In the genomic region with DNA sequence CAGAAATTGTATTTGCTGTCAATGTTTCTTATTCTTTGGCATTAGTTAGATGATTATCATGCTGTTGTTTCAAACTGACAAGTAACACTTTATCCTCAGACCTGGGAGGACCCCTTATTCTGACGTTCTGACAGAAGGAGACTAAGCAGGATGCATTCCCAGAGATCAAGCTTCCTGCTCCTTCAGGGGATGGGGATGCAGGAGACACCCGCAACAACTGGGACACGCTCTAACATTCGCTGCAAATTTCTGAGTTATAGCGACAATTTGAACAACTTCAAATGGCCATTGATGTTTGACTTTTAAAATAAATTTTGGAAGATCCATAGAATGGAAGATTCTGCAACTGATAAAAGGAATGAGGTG, we compare ENCODE assay signal across 18 cellular contexts.
"Had no signal": no experiment of that assay in that cellular context is flagged by ENCODE, and none has a peak within 500 bp of the region (broad histone marks: within the 10 kb centered on the region; RNA-seq: fewer than 3 reads in every experiment).

No MANE protein-coding gene starts in this region.

- H3K36me3 ChIP-seq: ascending aorta, colonic mucosa, gastrocnemius medialis, left ventricle myocardium inferior, prostate gland, right atrium auricular region, thyroid gland had no signal

- H3K4me1 ChIP-seq: ascending aorta, colonic mucosa, gastrocnemius medialis, prostate gland, thyroid gland had no signal

- H3K4me3 ChIP-seq: ascending aorta, colonic mucosa, gastrocnemius medialis, left ventricle myocardium inferior, prostate gland, right atrium auricular region, thyroid gland had no signal

- ATAC-seq: activated CD8-positive, alpha-beta memory T cell treated with anti-CD3 and anti-CD28 coated beads, Interleukin-2, amount 10 ng/mL, durations not matched to agents 7 days and 5 days; gastrocnemius medialis had no signal

- DNase-seq: activated CD4-positive, alpha-beta memory T cell treated with anti-CD3 and anti-CD28 coated beads, Interleukin-2, amount 10 ng/mL, durations not matched to agents 7 days and 5 days; activated CD4-positive, CD25-positive, alpha-beta regulatory T cell; activated CD8-positive, alpha-beta memory T cell treated with anti-CD3 and anti-CD28 coated beads, Interleukin-2, amount 10 ng/mL, durations not matched to agents 7 days and 5 days; activated naive CD4-positive, alpha-beta T cell treated with anti-CD3 and anti-CD28 coated beads, Interleukin-2, amount 10 ng/mL, durations not matched to agents 7 days and 5 days; colonic mucosa; gastrocnemius medialis; head of caudate nucleus; kidney glomerular epithelial cell; left ventricle myocardium inferior; midbrain; stimulated activated CD4-positive, alpha-beta T cell treated with anti-CD3 and anti-CD28 coated beads, Interleukin-12 subunit alpha, Interleukin-12 subunit beta, amount 100 ng/mL, for 4 hours; stimulated activated naive CD4-positive, alpha-beta T cell treated with Interleukin-2 at 50 U/mL for 16 hours; thyroid gland had no signal

- H3K27ac ChIP-seq: ascending aorta, colonic mucosa, gastrocnemius medialis, left ventricle myocardium inferior, prostate gland, right atrium auricular region, thyroid gland had no signal

- FAIRE-seq: endometrium, urothelium cell line had no signal

- H3K9me3 ChIP-seq: ascending aorta, colonic mucosa, gastrocnemius medialis, prostate gland, thyroid gland had no signal

- H3K27me3 ChIP-seq: ascending aorta had no signal
